13 cellular contexts compared by ENCODE assay signal in the genomic region with DNA sequence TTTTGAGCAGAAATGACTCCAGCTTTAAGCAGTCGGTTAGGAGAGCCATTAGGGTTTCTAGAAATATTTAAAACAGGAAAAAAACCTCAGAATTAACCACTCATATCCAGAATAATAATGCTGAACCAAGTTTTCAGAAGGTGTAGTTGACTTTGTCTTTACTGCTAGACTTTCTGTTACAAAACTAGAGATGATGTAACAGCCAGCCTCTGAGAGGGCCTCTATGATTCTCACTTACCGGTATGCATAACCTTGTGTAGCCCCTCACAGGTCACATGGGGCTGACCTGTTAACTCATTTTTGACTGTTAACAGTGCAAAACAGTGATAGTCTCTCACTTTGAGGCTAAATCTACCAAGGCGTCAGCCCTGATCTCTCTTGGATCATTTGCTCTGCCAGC.
"Had no signal": no experiment of that assay in that cellular context is flagged by ENCODE, and none has a peak within 500 bp of the region (broad histone marks: within the 10 kb centered on the region; RNA-seq: fewer than 3 reads in every experiment).

No MANE protein-coding gene starts in this region.

- H3K36me3 Mint-ChIP-seq: activated naive CD4-positive, alpha-beta T cell treated with anti-CD3 and anti-CD28 coated beads, Interleukin-2, amount 10 ng/mL, durations not matched to agents 7 days and 5 days; immature natural killer cell had no signal

- H3K4me1 Mint-ChIP-seq: immature natural killer cell, neural crest cell, T-helper 17 cell had no signal

- H3K4me3 Mint-ChIP-seq: activated B cell treated with CpG ODN at 0.5 μM for 24 hours; activated naive CD4-positive, alpha-beta T cell treated with anti-CD3 and anti-CD28 coated beads, Interleukin-2, amount 10 ng/mL, durations not matched to agents 7 days and 5 days; immature natural killer cell; neural crest cell; T-helper 17 cell had no signal

- H3K9me3 Mint-ChIP-seq: activated B cell treated with CpG ODN at 0.5 μM for 24 hours; activated naive CD4-positive, alpha-beta T cell treated with anti-CD3 and anti-CD28 coated beads, Interleukin-2, amount 10 ng/mL, durations not matched to agents 7 days and 5 days; immature natural killer cell; neural crest cell had no signal

- H3K27me3 ChIP-seq: adrenal gland, cardiac muscle cell, ovary, thyroid gland had no signal

- H3K27me3 Mint-ChIP-seq: activated B cell treated with CpG ODN at 0.5 μM for 24 hours, T-helper 17 cell had no signal

- DNase-seq: activated B cell treated with CpG ODN at 0.5 μM for 24 hours; activated naive CD4-positive, alpha-beta T cell treated with anti-CD3 and anti-CD28 coated beads, Interleukin-2, amount 10 ng/mL, durations not matched to agents 7 days and 5 days; adrenal gland; foreskin melanocyte; immature natural killer cell; midbrain; ovary; stimulated activated CD4-positive, alpha-beta T cell treated with anti-CD3 and anti-CD28 coated beads, Interleukin-2, amount 100 ng/mL, for 24 hours; T-helper 17 cell; thyroid gland had no signal

- H3K27ac ChIP-seq: adrenal gland, cardiac muscle cell, epithelial cell of prostate, ovary, thyroid gland had no signal

- ATAC-seq: T-helper 17 cell had no signal

- H3K9me3 ChIP-seq: adrenal gland, ovary, thyroid gland had no signal

- H3K36me3 ChIP-seq: adrenal gland, cardiac muscle cell, ovary, thyroid gland had no signal

- H3K4me1 ChIP-seq: adrenal gland, thyroid gland had no signal

- H3K4me3 ChIP-seq: adrenal gland, cardiac muscle cell, ovary, thyroid gland had no signal

- H3K27ac Mint-ChIP-seq: activated B cell treated with CpG ODN at 0.5 μM for 24 hours; activated naive CD4-positive, alpha-beta T cell treated with anti-CD3 and anti-CD28 coated beads, Interleukin-2, amount 10 ng/mL, durations not matched to agents 7 days and 5 days; immature natural killer cell; T-helper 17 cell had no signal
